In genomic region chr19:13154911-13155471, GRCh38 we compare ENCODE assay signal across 8 cellular contexts. TPM values are rescaled to one million over a fixed set of nuclear protein-coding genes. Genes with fewer than 3 reads are reported as not detected.
DNase-seq lines count a peak whose midpoint lies in the region; ATAC-seq and TF ChIP-seq lines count a peak whose summit lies in the region.

No MANE protein-coding gene starts in this region.

- no peaks in the 10 kb centered on the region for H3K9me3 Mint-ChIP-seq in CD4-positive, alpha-beta T cell

- H3K36me3 ChIP-seq in prostate gland, result no peaks in the 10 kb centered on the region

- peak; percentile 53 to 74 (median 66) for DNase-seq in CD4-positive, alpha-beta T cell
- DNase-seq in HT-29 (ENCODE audit: low spot score), result peak; percentile 86
- DNase-seq in SK-N-DZ (ENCODE audit: low spot score), result peak; percentile 53
- peak; percentile 76 for DNase-seq in activated naive CD4-positive, alpha-beta T cell treated with anti-CD3 and anti-CD28 coated beads, Interleukin-2, amount 50 U/mL, for 16 hours
- peak; percentile 66 for DNase-seq in Right ventricle myocardium superior
- peak; percentile 91 for DNase-seq in prostate gland (ENCODE audit: low spot score)

- intact Hi-C loops in CD4-positive, alpha-beta T cell (cut with DNase I, micrococcal nuclease), result loop anchor here (2.0 to 10.0 kb wide), 6 partner anchors 18 to 690 kb away; no protein-coding TSS in a partner anchor
- intact Hi-C loops in Right ventricle myocardium superior (cut with DNase I), result no loop called here
- intact Hi-C loops in prostate gland (cut with DNase I), result loop anchor here (5.0 to 10.0 kb wide), 2 partner anchors 107 to 710 kb away; no protein-coding TSS in a partner anchor

- H3K27ac ChIP-seq in CD4-positive, alpha-beta T cell (ENCODE audit: low read depth, low read length), result peak overlapping the region; percentile 97
- H3K27ac ChIP-seq in prostate gland, result peak overlapping the region; percentile 98 to 100

- H3K9me3 ChIP-seq in CD4-positive, alpha-beta T cell (ENCODE audit: control insufficient read depth, low read length), result no peaks in the 10 kb centered on the region
- H3K9me3 ChIP-seq in prostate gland, result no peaks in the 10 kb centered on the region

- peaks cover 60% of the 10 kb centered on the region for H3K36me3 Mint-ChIP-seq in CD4-positive, alpha-beta T cell (ENCODE audit: low read depth)

- peaks cover 8% of the 10 kb centered on the region for H3K27me3 Mint-ChIP-seq in CD4-positive, alpha-beta T cell

- H3K27ac Mint-ChIP-seq in CD4-positive, alpha-beta T cell, result peak overlapping the region; percentile 98

- POLR2A ChIA-PET in CD4-positive, alpha-beta T cell (lab: Charles Lee), result interaction anchor here (0.8 to 6.8 kb wide), 21 partner anchors 11 to 682 kb away, joined by 3 to 487 read pairs (median 5); partner anchors contain the start of genes GCDH, JUNB and NACC1

- peaks cover 49% of the 10 kb centered on the region for H3K4me1 Mint-ChIP-seq in CD4-positive, alpha-beta T cell (ENCODE audit: low read depth)

- TF ChIP-seq POLR2A in prostate gland (IDR thresholded peaks at IDR 0.05), result peak; percentile 27

- 4% methylated on average over 24 of the region's 24 CpGs for WGBS in prostate gland

- no peaks in the 10 kb centered on the region for H3K27me3 ChIP-seq in CD4-positive, alpha-beta T cell (ENCODE audit: control insufficient read depth, insufficient read depth, low read length)
- H3K27me3 ChIP-seq in prostate gland (replicated peaks; ENCODE audit: insufficient read depth), result no peaks in the 10 kb centered on the region

- CTCF ChIA-PET in CD4-positive, alpha-beta T cell (lab: Charles Lee), result interaction anchor here (0.7 to 2.0 kb wide), 10 partner anchors 9 to 107 kb away, joined by 3 to 27 read pairs (median 4); partner anchors contain the start of gene NACC1

- peaks cover 6% of the 10 kb centered on the region for H3K4me1 ChIP-seq in prostate gland (replicated peaks)

- H3K4me3 Mint-ChIP-seq in CD4-positive, alpha-beta T cell, result peak overlapping the region; percentile 99

- peak; percentile 31 for TF ChIP-seq CTCF in CD4-positive, alpha-beta T cell (IDR thresholded peaks at IDR 0.05)
- no peak for TF ChIP-seq CTCF in prostate gland (IDR thresholded peaks at IDR 0.05)

- peak; percentile 21 for ATAC-seq in CD4-positive, alpha-beta T cell (ENCODE audit: poor library complexity)
- no peak for ATAC-seq in Right ventricle myocardium superior (ENCODE audit: poor library complexity)
- no peak for ATAC-seq in GM18517 (IDR thresholded peaks at IDR 0.05; ENCODE audit: unreplicated experiment)
- ATAC-seq in HG03565 (IDR thresholded peaks at IDR 0.05; ENCODE audit: unreplicated experiment), result no peak

- H3K4me3 ChIP-seq in prostate gland, result peak overlapping the region; percentile 83 to 89

RNA-seq across cellular contexts. Expression of gene IER2, which starts 4.8 kb away (rescaled TPM):
- 100 to 1,000 TPM; 254 to 255 TPM for total RNA-seq in CD4-positive, alpha-beta T cell
- total RNA-seq in HT-29 (2014; rRNA removed; shearing (Covaris generic)), result 144 and 159 TPM in 2 replicates
- 22.6 and 22.7 TPM in 2 replicates for polyA plus RNA-seq in SK-N-DZ (2014; cell fraction: cytosol; rRNA removed)
- 27.7 and 36.1 TPM in 2 replicates for polyA plus RNA-seq in SK-N-DZ (2014; cell fraction: nucleus; rRNA removed)
- total RNA-seq in Right ventricle myocardium superior, result 17.7 TPM
- 10 to 100 TPM; 34.7 to 75.7 TPM for total RNA-seq in prostate gland

RNA-seq across cellular contexts. Expression of gene STX10, which starts 4.8 kb away (rescaled TPM):
- total RNA-seq in CD4-positive, alpha-beta T cell, result 10 to 100 TPM; 40.9 to 43.9 TPM
- 86.0 and 102 TPM in 2 replicates for total RNA-seq in HT-29 (2014; rRNA removed; shearing (Covaris generic))
- polyA plus RNA-seq in SK-N-DZ (2014; cell fraction: cytosol; rRNA removed), result 88.3 and 135 TPM in 2 replicates
- polyA plus RNA-seq in SK-N-DZ (2014; cell fraction: nucleus; rRNA removed), result 230 and 272 TPM in 2 replicates
- 38.2 TPM for total RNA-seq in Right ventricle myocardium superior
- 10 to 100 TPM; 42.5 to 48.6 TPM for total RNA-seq in prostate gland

RNA-seq across cellular contexts. Expression of gene NACC1, which starts 36.9 kb away (rescaled TPM):
- 10 to 100 TPM; 13.0 to 13.5 TPM for total RNA-seq in CD4-positive, alpha-beta T cell
- 130 and 133 TPM in 2 replicates for total RNA-seq in HT-29 (2014; rRNA removed; shearing (Covaris generic))
- polyA plus RNA-seq in SK-N-DZ (2014; cell fraction: cytosol; rRNA removed), result 22.5 and 35.9 TPM in 2 replicates
- 20.5 and 25.4 TPM in 2 replicates for polyA plus RNA-seq in SK-N-DZ (2014; cell fraction: nucleus; rRNA removed)
- total RNA-seq in Right ventricle myocardium superior, result 44.6 TPM
- total RNA-seq in prostate gland, result 10 to 100 TPM; 52.4 to 91.9 TPM

RNA-seq across cellular contexts. Expression of gene TRMT1, which starts 38.5 kb away (rescaled TPM):
- 10 to 100 TPM; 60.5 to 63.4 TPM for total RNA-seq in CD4-positive, alpha-beta T cell
- total RNA-seq in HT-29 (2014; rRNA removed; shearing (Covaris generic)), result 52.8 and 59.8 TPM in 2 replicates
- 51.1 and 87.6 TPM in 2 replicates for polyA plus RNA-seq in SK-N-DZ (2014; cell fraction: cytosol; rRNA removed)
- 354 and 363 TPM in 2 replicates for polyA plus RNA-seq in SK-N-DZ (2014; cell fraction: nucleus; rRNA removed)
- total RNA-seq in Right ventricle myocardium superior, result 18.4 TPM
- total RNA-seq in prostate gland, result 10 to 100 TPM; 23.3 to 55.4 TPM

RNA-seq across cellular contexts. Expression of gene LYL1, which starts 52.3 kb away (rescaled TPM):
- total RNA-seq in CD4-positive, alpha-beta T cell, result 1 to 10 TPM; 1.9 to 2.1 TPM
- total RNA-seq in HT-29 (2014; rRNA removed; shearing (Covaris generic)), result 1.8 and 2.5 TPM in 2 replicates
- 9.6 and 14.0 TPM in 2 replicates for polyA plus RNA-seq in SK-N-DZ (2014; cell fraction: cytosol; rRNA removed)
- 12.2 and 12.8 TPM in 2 replicates for polyA plus RNA-seq in SK-N-DZ (2014; cell fraction: nucleus; rRNA removed)
- total RNA-seq in Right ventricle myocardium superior (7.2 TPM), prostate gland (10 to 100 TPM in 1 of 2 donors, 1 to 10 TPM in 1; 4.6 to 13.3 TPM)
